Comparison of ENCODE assay signal across 8 cellular contexts in the genomic region with DNA sequence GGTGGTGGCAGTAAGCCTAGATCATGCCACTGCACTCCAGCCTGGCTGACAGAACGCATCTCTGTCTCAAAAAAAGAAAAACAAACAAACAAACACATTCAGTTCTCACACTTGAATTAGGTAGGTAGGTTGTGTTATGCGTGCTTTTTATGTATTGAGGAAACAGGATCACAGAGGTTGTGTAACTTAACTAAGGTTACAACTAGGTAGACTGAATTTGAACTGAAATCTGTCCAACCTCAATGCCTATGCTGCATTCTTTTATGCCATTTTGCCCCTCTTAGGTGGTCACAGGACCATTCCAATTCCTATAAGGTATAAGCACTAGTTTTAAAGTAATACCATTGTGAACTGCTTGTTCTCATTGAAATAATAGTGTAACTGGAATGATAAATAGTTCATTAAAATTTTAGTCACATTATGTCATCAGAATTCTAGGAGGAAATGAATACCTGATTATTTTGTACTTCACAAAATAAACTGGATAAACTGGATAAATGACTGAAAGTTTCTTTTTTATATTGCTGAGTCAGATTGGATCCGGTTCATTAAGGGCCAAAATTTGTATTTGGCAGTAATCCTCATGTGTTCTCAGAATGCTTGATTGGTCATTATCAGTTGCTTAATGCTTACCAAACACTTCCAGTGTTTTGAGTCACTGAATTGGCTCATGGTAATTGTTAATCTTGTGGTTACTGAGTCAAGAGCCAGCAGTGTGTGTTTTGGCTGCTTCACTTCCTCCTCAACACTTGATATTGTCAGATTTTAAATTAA. TPM values are rescaled to one million over a fixed set of nuclear protein-coding genes. Genes with fewer than 3 reads are reported as not detected.
DNase-seq lines count a peak whose midpoint lies in the region; ATAC-seq and TF ChIP-seq lines count a peak whose summit lies in the region.

No MANE protein-coding gene starts in this region.

- TF ChIP-seq POLR2A in body of pancreas (IDR thresholded peaks at IDR 0.05) = peak in 1 of 3 donors; percentile 11
- no peak for TF ChIP-seq POLR2A in testis (IDR thresholded peaks at IDR 0.05)

- H3K4me3 ChIP-seq in body of pancreas (no peak overlapping the region), testis (no peak overlapping the region)

- H3K36me3 ChIP-seq in body of pancreas (replicated peaks in 1 of 2; ENCODE audit: insufficient read depth in 1 of 2, low read depth in 2 of 2) (no peaks in the 10 kb centered on the region), testis (ENCODE audit: low read depth, missing control alignments) (no peaks in the 10 kb centered on the region)

- intact Hi-C loops in body of pancreas (cut with DNase I) = no loop called here
- intact Hi-C loops in testis (cut with DNase I; ENCODE audit: low total_unique reads) = no loop called here

- CTCF ChIA-PET in GM10248 (lab: Yijun Ruan, JAX) = no interaction called here

- peak; percentile 61 for DNase-seq in GM10248 (ENCODE audit: extremely low spot score)
- DNase-seq in NCI-H69 (lab: John Stamatoyannopoulos, UW) = peak; percentile 56
- DNase-seq in body of pancreas = peak; percentile 40 to 83 (median 70)
- DNase-seq in kidney glomerular epithelial cell (lab: John Stamatoyannopoulos, UW) = peak; percentile 96
- peak; percentile 66 for DNase-seq in testis
- no peak for DNase-seq in retina

- H3K4me1 ChIP-seq in body of pancreas = peaks cover 44% of the 10 kb centered on the region
- H3K4me1 ChIP-seq in testis = peaks cover 34% of the 10 kb centered on the region

- H3K27me3 ChIP-seq in body of pancreas = no peaks in the 10 kb centered on the region
- H3K27me3 ChIP-seq in testis = no peaks in the 10 kb centered on the region

- POLR2A ChIA-PET in GM10248 (lab: Yijun Ruan, JAX) = no interaction called here

- 36 to 42% methylated on average over 3 of the region's 3 CpGs for WGBS in body of pancreas, 2 donors
- 57 to 66% methylated on average over 3 of the region's 3 CpGs for WGBS in testis, 2 donors

- H3K27ac ChIP-seq in body of pancreas (peak overlapping the region; percentile 64 to 93 (median 86)), testis (peak overlapping the region; percentile 78 to 81)

- H3K9me3 ChIP-seq in body of pancreas (no peaks in the 10 kb centered on the region), testis (no peaks in the 10 kb centered on the region)

- peak; percentile 64 for ATAC-seq in HG02642 (IDR thresholded peaks at IDR 0.05; ENCODE audit: poor library complexity, unreplicated experiment)
- ATAC-seq in body of pancreas = peak; percentile 93
- no peak for ATAC-seq in GM19328 (IDR thresholded peaks at IDR 0.05; ENCODE audit: unreplicated experiment)

- TF ChIP-seq CTCF in GM10248 (IDR thresholded peaks at IDR 0.05; ENCODE audit: control extremely low read depth, extremely low read depth, low read depth, missing control alignments) (no peak), body of pancreas (IDR thresholded peaks at IDR 0.05) (no peak), testis (IDR thresholded peaks at IDR 0.05) (no peak)

RNA-seq across cellular contexts. Expression of a gene that starts 7.1 kb away (rescaled TPM):
- total RNA-seq in body of pancreas (10 to 100 TPM; 18.9 to 19.1 TPM), testis (10 to 100 TPM; 65.1 to 81.9 TPM)
- 127 TPM for polyA plus RNA-seq in testis (ENCODE audit: insufficient read depth, low read depth, low replicate concordance)

RNA-seq across cellular contexts. Expression of a gene that starts 59.5 kb away (rescaled TPM):
- total RNA-seq in body of pancreas (10 to 100 TPM; 14.3 to 19.1 TPM), testis (100 to 1,000 TPM in 1 of 2 donors, 10 to 100 TPM in 1; 99.3 to 120 TPM)
- 169 TPM for polyA plus RNA-seq in testis (ENCODE audit: insufficient read depth, low read depth, low replicate concordance)

Comparison
In these comparisons a context has a peak if more than half of its experiments do, and no peak if none do; other contexts are left out.
1. RNA of a gene that starts 59.5 kb away (total RNA-seq): 99.3 to 120 TPM in testis; 14.3 to 19.1 TPM in body of pancreas; every median in the first group is over 4 times any median in the second.